ENCODE assay signal across 1 cellular context in genomic region chr18:60987963-60988362, GRCh38.
TF ChIP-seq lines count a peak whose summit lies in the region.

No MANE protein-coding gene starts in this region.

TF ChIP-seq in SK-N-SH, 30 proteins besides CTCF, POLR2A, EP300 and RAD21 (continued from another document):
- TF ChIP-seq USF2 (IDR thresholded peaks at IDR 0.05; ENCODE audit: borderline replicate concordance, low read depth, low read length) (no peak), TCF12 (IDR thresholded peaks at IDR 0.05) (no peak), YY1 (IDR thresholded peaks at IDR 0.05; ENCODE audit: low read depth) (no peak), ELF1 (IDR thresholded peaks at IDR 0.05) (no peak)
